Comparison of ENCODE assay signal across 1 cellular context in the genomic region with DNA sequence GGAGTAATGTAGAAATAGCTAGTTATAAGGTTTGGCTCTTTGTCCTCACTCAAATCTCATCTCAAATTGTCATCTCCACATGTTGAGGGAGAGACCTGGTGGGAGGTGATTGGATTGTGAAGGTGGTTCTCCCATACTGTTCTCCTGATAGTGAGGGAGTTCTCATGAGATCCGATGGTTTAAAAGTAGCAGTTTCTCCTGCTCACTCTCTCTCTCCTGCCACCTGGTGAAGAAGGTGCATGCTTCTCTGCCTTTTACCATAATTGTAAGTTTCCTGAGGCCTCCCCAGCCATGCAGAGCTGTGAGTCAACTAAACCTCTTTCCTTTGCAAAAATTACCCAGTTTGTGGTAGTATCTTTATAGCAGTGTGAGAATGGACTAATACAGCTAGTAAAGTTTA.
TF ChIP-seq lines count a peak whose summit lies in the region.

No MANE protein-coding gene starts in this region.

TF ChIP-seq in Ishikawa, 13 proteins besides CTCF, POLR2A, EP300 and RAD21 (continued from another document):
- TF ChIP-seq, protein P1, sequence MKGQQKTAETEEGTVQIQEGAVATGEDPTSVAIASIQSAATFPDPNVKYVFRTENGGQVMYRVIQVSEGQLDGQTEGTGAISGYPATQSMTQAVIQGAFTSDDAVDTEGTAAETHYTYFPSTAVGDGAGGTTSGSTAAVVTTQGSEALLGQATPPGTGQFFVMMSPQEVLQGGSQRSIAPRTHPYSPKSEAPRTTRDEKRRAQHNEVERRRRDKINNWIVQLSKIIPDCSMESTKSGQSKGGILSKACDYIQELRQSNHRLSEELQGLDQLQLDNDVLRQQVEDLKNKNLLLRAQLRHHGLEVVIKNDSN (IDR thresholded peaks at IDR 0.05): no peak
- TF ChIP-seq, protein P2, sequence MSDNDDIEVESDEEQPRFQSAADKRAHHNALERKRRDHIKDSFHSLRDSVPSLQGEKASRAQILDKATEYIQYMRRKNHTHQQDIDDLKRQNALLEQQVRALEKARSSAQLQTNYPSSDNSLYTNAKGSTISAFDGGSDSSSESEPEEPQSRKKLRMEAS (IDR thresholded peaks at IDR 0.05): no peak
- no peak for TF ChIP-seq EGR1 (IDR thresholded peaks at IDR 0.05)
- no peak for TF ChIP-seq TEAD4 (IDR thresholded peaks at IDR 0.05)
- TF ChIP-seq TCF12 (IDR thresholded peaks at IDR 0.05; ENCODE audit: low read depth): no peak
- TF ChIP-seq CREB1 (IDR thresholded peaks at IDR 0.05; ENCODE audit: low read depth): no peak
